Comparison of ENCODE assay signal across 10 cellular contexts in the genomic region with DNA sequence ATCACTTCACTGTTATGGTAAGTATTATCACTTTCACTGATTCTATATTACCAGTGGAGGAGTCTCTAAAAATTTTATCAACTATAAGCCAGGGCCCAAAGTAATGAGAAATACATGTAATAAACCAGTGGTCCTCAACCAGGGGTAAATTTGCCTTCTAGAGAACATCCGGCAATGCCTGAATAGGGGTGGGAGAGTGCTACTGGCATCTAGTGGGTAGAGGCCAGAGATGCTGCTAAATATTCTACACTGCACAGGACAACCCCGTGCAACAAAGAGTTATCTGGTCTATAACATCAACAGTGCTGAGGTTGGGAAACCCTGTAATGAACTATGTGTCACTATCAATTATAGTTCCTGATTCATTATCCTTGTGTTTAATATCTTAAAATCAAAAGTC. TPM values are rescaled to one million over a fixed set of nuclear protein-coding genes. Genes with fewer than 3 reads are reported as not detected.
DNase-seq lines count a peak whose midpoint lies in the region; ATAC-seq and TF ChIP-seq lines count a peak whose summit lies in the region.
"Had no signal": no experiment of that assay in that cellular context is flagged by ENCODE, and none has a peak within 500 bp of the region (broad histone marks: within the 10 kb centered on the region; RNA-seq: fewer than 3 reads in every experiment).

No MANE protein-coding gene starts in this region.

- H3K36me3 ChIP-seq in upper lobe of right lung = no peaks in the 10 kb centered on the region

- H3K9me3 Mint-ChIP-seq in activated T-cell treated with anti-CD3 and anti-CD28 coated beads, Interleukin-2, amount 50 U/mL, for 72 hours = no peaks in the 10 kb centered on the region

- H3K27me3 Mint-ChIP-seq in activated T-cell treated with anti-CD3 and anti-CD28 coated beads, Interleukin-2, amount 50 U/mL, for 72 hours (ENCODE audit: low read depth) = no peaks in the 10 kb centered on the region

- H3K27ac Mint-ChIP-seq in activated T-cell treated with anti-CD3 and anti-CD28 coated beads, Interleukin-2, amount 50 U/mL, for 72 hours = peak overlapping the region; percentile 89

- TF ChIP-seq POLR2A in NB4 (IDR thresholded peaks at IDR 0.05; ENCODE audit: extremely low read depth, insufficient read length) = no peak

- H3K27ac ChIP-seq in coronary artery (peak overlapping the region; percentile 12 to 34), upper lobe of right lung (no peak overlapping the region)

- H3K9me3 ChIP-seq in upper lobe of right lung = no peaks in the 10 kb centered on the region

- intact Hi-C loops in upper lobe of right lung (cut with DNase I) = no loop called here

- H3K36me3 Mint-ChIP-seq in activated T-cell treated with anti-CD3 and anti-CD28 coated beads, Interleukin-2, amount 50 U/mL, for 72 hours (ENCODE audit: insufficient read depth in 2 of 2) = peaks cover 5 to 7% of the 10 kb centered on the region in 2 donors

- H3K4me1 ChIP-seq in upper lobe of right lung = peaks cover 50% of the 10 kb centered on the region

- TF ChIP-seq CTCF in NB4 (IDR thresholded peaks at IDR 0.05; ENCODE audit: low read depth, low read length) (peak; percentile 20), coronary artery (IDR thresholded peaks at IDR 0.05) (no peak), upper lobe of right lung (IDR thresholded peaks at IDR 0.05) (no peak)

- H3K27me3 ChIP-seq in upper lobe of right lung = no peaks in the 10 kb centered on the region

- peak overlapping the region; percentile 90 for H3K4me3 ChIP-seq in NB4 (ENCODE audit: low read depth, low read length)
- no peak overlapping the region for H3K4me3 ChIP-seq in coronary artery
- peak overlapping the region; percentile 83 for H3K4me3 ChIP-seq in upper lobe of right lung

- no peak for ATAC-seq in activated T-cell treated with anti-CD3 and anti-CD28 coated beads, Interleukin-2, amount 50 U/mL, for 72 hours (replicated peaks in 1 of 2)
- ATAC-seq in upper lobe of right lung = no peak
- ATAC-seq in HG03432 (IDR thresholded peaks at IDR 0.05; ENCODE audit: unreplicated experiment) = no peak
- ATAC-seq in HG03342 (IDR thresholded peaks at IDR 0.05; ENCODE audit: unreplicated experiment) = no peak

- H3K4me3 Mint-ChIP-seq in activated T-cell treated with anti-CD3 and anti-CD28 coated beads, Interleukin-2, amount 50 U/mL, for 72 hours = peak overlapping the region; percentile 86 to 88

- peak; percentile 14 to 26 for DNase-seq in activated T-cell treated with anti-CD3 and anti-CD28 coated beads, Interleukin-2, amount 50 U/mL, for 72 hours
- no peak for DNase-seq in activated T-cell treated with anti-CD3 and anti-CD28 coated beads, Interleukin-2, amount 50 U/mL, for 48 hours
- peak; percentile 57 for DNase-seq in NB4 (ENCODE audit: low read depth)
- no peak for DNase-seq in coronary artery (ENCODE audit: low spot score)
- DNase-seq in upper lobe of right lung = no peak
- DNase-seq in globus pallidus (ENCODE audit: low spot score) = no peak
- DNase-seq: posterior cingulate gyrus had no signal

- peaks cover 88% of the 10 kb centered on the region for H3K4me1 Mint-ChIP-seq in activated T-cell treated with anti-CD3 and anti-CD28 coated beads, Interleukin-2, amount 50 U/mL, for 72 hours (ENCODE audit: low read depth)

RNA-seq across cellular contexts. Expression of gene LYSMD2, which starts 2.2 kb away (rescaled TPM):
- total RNA-seq in activated T-cell treated with anti-CD3 and anti-CD28 coated beads, Interleukin-2, amount 50 U/mL, for 72 hours = 10 to 100 TPM; 22.8 to 23.1 TPM
- 20.6 TPM for total RNA-seq in upper lobe of right lung

RNA-seq across cellular contexts. Expression of gene TMOD2, which starts 16.2 kb away (rescaled TPM):
- total RNA-seq in activated T-cell treated with anti-CD3 and anti-CD28 coated beads, Interleukin-2, amount 50 U/mL, for 72 hours = 1 to 10 TPM; 5.1 to 7.3 TPM
- total RNA-seq in upper lobe of right lung = 16.1 TPM

RNA-seq across cellular contexts. Expression of gene SCG3, which starts 53.9 kb away (rescaled TPM):
- total RNA-seq in activated T-cell treated with anti-CD3 and anti-CD28 coated beads, Interleukin-2, amount 50 U/mL, for 72 hours = not detected
- total RNA-seq in upper lobe of right lung = 0.17 TPM
- total RNA-seq: NCI-H460 had no signal

Comparison
In these comparisons a context has a peak if more than half of its experiments do, and no peak if none do; other contexts are left out.
1. DNase-seq: peak in activated T-cell treated with anti-CD3 and anti-CD28 coated beads, Interleukin-2, amount 50 U/mL, for 72 hours (2 of 2) and NB4 (single experiment); none in activated T-cell treated with anti-CD3 and anti-CD28 coated beads, Interleukin-2, amount 50 U/mL, for 48 hours (0 of 2), coronary artery (single experiment), upper lobe of right lung (single experiment) and globus pallidus (single experiment).